ENCODE assay signal across 21 cellular contexts in genomic region chr20:63092660-63093215, GRCh38.
DNase-seq lines count a peak whose midpoint lies in the region; ATAC-seq, FAIRE-seq and TF ChIP-seq lines count a peak whose summit lies in the region.
"Had no signal": no experiment of that assay in that cellular context is flagged by ENCODE, and none has a peak within 500 bp of the region (broad histone marks: within the 10 kb centered on the region; RNA-seq: fewer than 3 reads in every experiment).

No MANE protein-coding gene starts in this region.

- no peak overlapping the region for H3K4me2 ChIP-seq in H1 (ENCODE audit: insufficient read depth in 1 of 2, low read depth in 2 of 2, low read length in 2 of 2)

- no peak overlapping the region for H3K23ac ChIP-seq in H1 (ENCODE audit: insufficient read length)

- 93% methylated on average over 25 of the region's 25 CpGs; no CpG with 5 or more reads in 1 of the 2 experiments for WGBS in H1 (ENCODE audit: extremely low coverage in 1 of 2, insufficient coverage in 1 of 2, insufficient read length in 1 of 2, insufficient replicate concordance in 2 of 2, low coverage in 1 of 2, low lambda C conversion rate in 2 of 2, missing lambda C conversion rate in 1 of 2), 2 experiments

- CTCF ChIA-PET in HEK293 (lab: Yijun Ruan, JAX): no interaction called here
- CTCF ChIA-PET in H1 (lab: Charles Lee; ENCODE audit: partially characterized antibody): interaction anchor here (0.8 kb wide), 1 partner anchor 51 kb away, joined by 3 read pairs; no protein-coding TSS in a partner anchor

- H3K23me2 ChIP-seq in H1 (ENCODE audit: low read depth, low read length): no peaks in the 10 kb centered on the region

- TF ChIP-seq EP300 in H1 (IDR thresholded peaks at IDR 0.05; ENCODE audit: borderline replicate concordance in 1 of 2, low read depth in 2 of 2, low read length in 2 of 2): no peak

- no peaks in the 10 kb centered on the region for H3K4me1 ChIP-seq in HEK293 (ENCODE audit: control insufficient read depth, insufficient read depth, low read length)
- H3K4me1 ChIP-seq in H1 (replicated peaks in 1 of 4; ENCODE audit: control insufficient read depth in 3 of 4, insufficient read depth in 4 of 4, low read length in 3 of 4): no peaks in the 10 kb centered on the region; a peak in 2 of 7 replicates
- H3K4me1 ChIP-seq: upper lobe of right lung had no signal

- H3K18ac ChIP-seq in H1 (ENCODE audit: extremely low read depth, low read length): no peak overlapping the region

- no peaks in the 10 kb centered on the region for H4K20me1 ChIP-seq in H1 (replicated peaks in 1 of 2; ENCODE audit: control insufficient read depth in 1 of 2, insufficient read depth in 2 of 2, low read length in 2 of 2)

- H3K79me2 ChIP-seq in H1 (ENCODE audit: control insufficient read depth in 1 of 2, insufficient read depth in 2 of 2, low read length in 2 of 2): no peaks in the 10 kb centered on the region

- H3K36me3 ChIP-seq in HEK293 (ENCODE audit: control insufficient read depth in 2 of 2, insufficient read depth in 1 of 2, low read length in 2 of 2) (no peaks in the 10 kb centered on the region), H1 (ENCODE audit: control insufficient read depth in 2 of 4, insufficient read depth in 4 of 4, low read length in 3 of 4) (no peaks in the 10 kb centered on the region)
- H3K36me3 ChIP-seq: BLaER1 treated with 17β-estradiol and CSF1 and Interleukin-3, amounts not matched to agents 10 nM and 100 nM; upper lobe of right lung had no signal

- peak overlapping the region; percentile 80; the same call in 1 of the 2 replicates for H2BK12ac ChIP-seq in H1 (ENCODE audit: low read depth, low read length)

- H3K9me3 Mint-ChIP-seq in osteocyte (ENCODE audit: unreplicated experiment): no peaks in the 10 kb centered on the region
- H3K9me3 Mint-ChIP-seq: IgD-negative memory B cell had no signal

- H3K27me3 Mint-ChIP-seq in osteocyte (ENCODE audit: unreplicated experiment): peaks cover 7% of the 10 kb centered on the region

- H2AK5ac ChIP-seq in H1 (ENCODE audit: low read depth, low read length): no peak overlapping the region

- H3K4ac ChIP-seq in H1 (replicated peaks; ENCODE audit: insufficient read length, low read depth, low read length): no peak overlapping the region

- no peak overlapping the region for H4K5ac ChIP-seq in H1 (ENCODE audit: insufficient read length, low read depth, low read length)

- peaks cover 0 to 2% (median 0%) of the 10 kb centered on the region in 4 experiments; a peak in 1 of 7 replicates for H3K27me3 ChIP-seq in H1 (replicated peaks in 1 of 4; ENCODE audit: control insufficient read depth in 3 of 4, extremely low read depth in 1 of 4, insufficient read depth in 3 of 4, low read length in 3 of 4)

- no peak overlapping the region for H2BK20ac ChIP-seq in H1 (ENCODE audit: low read length)

- TF ChIP-seq POLR2A in H1 (IDR thresholded peaks at IDR 0.05; ENCODE audit: control extremely low read depth in 1 of 2, low read depth in 2 of 2, low read length in 2 of 2): no peak

- no peak for TF ChIP-seq CTCF in HEK293 (tag by site-specific recombination; IDR thresholded peaks at IDR 0.05)
- TF ChIP-seq CTCF in H1 (IDR thresholded peaks at IDR 0.05; ENCODE audit: control extremely low read depth in 1 of 3, insufficient read depth in 1 of 3, low read depth in 1 of 3, low read length in 3 of 3): no peak
- TF ChIP-seq CTCF in osteocyte (IDR thresholded peaks at IDR 0.05): no peak

- H2BK5ac ChIP-seq in H1 (ENCODE audit: low read depth, low read length): no peak overlapping the region

- POLR2A ChIA-PET in HEK293 (lab: Yijun Ruan, JAX) (no interaction called here), H1 (lab: Charles Lee; ENCODE audit: partially characterized antibody) (interaction anchor here (1.9 kb wide), 1 partner anchor 9 kb away, joined by 4 read pairs; no protein-coding TSS in a partner anchor)

- no peaks in the 10 kb centered on the region for H3K9me3 ChIP-seq in HEK293 (ENCODE audit: control insufficient read depth, insufficient read depth, low read depth, low read length)
- H3K9me3 ChIP-seq in H1 (ENCODE audit: insufficient read depth in 2 of 2, low read depth in 1 of 2, low read length in 1 of 2): no peaks in the 10 kb centered on the region
- H3K9me3 ChIP-seq: BLaER1 treated with 17β-estradiol and CSF1 and Interleukin-3, amounts not matched to agents 10 nM and 100 nM; upper lobe of right lung had no signal

- peak overlapping the region; percentile 51; the same call in 1 of the 2 replicates for H4K8ac ChIP-seq in H1 (ENCODE audit: extremely low read depth, insufficient read depth, low read length)

- no peak overlapping the region for H2BK120ac ChIP-seq in H1 (replicated peaks; ENCODE audit: low read depth, low read length)

- H3K4me3 ChIP-seq in HEK293 (ENCODE audit: low read depth, low read length) (no peak overlapping the region), H1 (ENCODE audit: extremely low read depth in 1 of 4, insufficient read depth in 2 of 4, low read depth in 3 of 4, low read length in 4 of 4) (no peak overlapping the region)
- H3K4me3 ChIP-seq: BLaER1 treated with 17β-estradiol and CSF1 and Interleukin-3, amounts not matched to agents 10 nM and 100 nM; upper lobe of right lung had no signal

- H2AFZ ChIP-seq in H1 (ENCODE audit: low read length): no peak overlapping the region

- no peak for FAIRE-seq in H1 (lab: Jason Lieb, UNC)
- FAIRE-seq: GM18507, keratinocyte had no signal

- peak; percentile 21 for DNase-seq in activated CD4-positive, CD25-positive, alpha-beta regulatory T cell treated with anti-CD3 and anti-CD28 coated beads, Interleukin-2, amount 50 U/mL, for 72 hours
- no peak for DNase-seq in activated CD4-positive, CD25-positive, alpha-beta regulatory T cell (lab: John Stamatoyannopoulos, UW)
- DNase-seq in H1 (ENCODE audit: low read depth in 1 of 2, low spot score in 2 of 2) (peak in 1 of 2 experiments; percentile 43), osteocyte (ENCODE audit: extremely low spot score, unreplicated experiment) (peak; percentile 75), NCI-H1048 (lab: John Stamatoyannopoulos, UW) (no peak)
- DNase-seq: 8988T; effector CD8-positive, alpha-beta T cell; midbrain; NCI-H2081; NCI-H524 treated with DMSO at 0.1 percent for 48 hours; occipital lobe; PC-3 had no signal

- no peak overlapping the region for H3K14ac ChIP-seq in H1 (ENCODE audit: insufficient read length)

- no peak for ATAC-seq in GM21723 (IDR thresholded peaks at IDR 0.05; ENCODE audit: unreplicated experiment)
- no peak for ATAC-seq in HG02642 (IDR thresholded peaks at IDR 0.05; ENCODE audit: poor library complexity, unreplicated experiment)
- ATAC-seq: PC-3, upper lobe of right lung had no signal

- H2BK15ac ChIP-seq in H1 (ENCODE audit: low read length): no peak overlapping the region; the same call in 1 of the 2 replicates

- no peak for TF ChIP-seq RAD21 in H1 (IDR thresholded peaks at IDR 0.05 in 1 of 2, conservative IDR thresholded peaks at IDR 0.05 in 1 of 2; ENCODE audit: low read depth in 2 of 2, low read length in 2 of 2)

- no peaks in the 10 kb centered on the region for H3K79me1 ChIP-seq in H1 (ENCODE audit: low read depth, low read length)

- H4K91ac ChIP-seq in H1 (replicated peaks; ENCODE audit: insufficient read length, low read length): no peak overlapping the region

- H3K27ac Mint-ChIP-seq in osteocyte (ENCODE audit: unreplicated experiment): no peak overlapping the region
- H3K27ac Mint-ChIP-seq: activated naive CD8-positive, alpha-beta T cell; IgD-negative memory B cell had no signal

- H3K4me1 Mint-ChIP-seq in osteocyte (ENCODE audit: unreplicated experiment): no peaks in the 10 kb centered on the region
- H3K4me1 Mint-ChIP-seq: IgD-negative memory B cell had no signal

- H3K27ac ChIP-seq in HEK293 (ENCODE audit: extremely low read depth, low read depth, low read length): no peak overlapping the region
- H3K27ac ChIP-seq in H1 (ENCODE audit: low read depth, low read length): no peak overlapping the region
- H3K27ac ChIP-seq: BLaER1 treated with 17β-estradiol and CSF1 and Interleukin-3, amounts not matched to agents 10 nM and 100 nM; upper lobe of right lung had no signal

- no peak overlapping the region for H3K56ac ChIP-seq in H1 (replicated peaks; ENCODE audit: insufficient read length, low read depth, low read length)

- H3K9ac ChIP-seq in H1 (replicated peaks in 1 of 4; ENCODE audit: extremely low read depth in 1 of 4, low read depth in 3 of 4, low read length in 3 of 4): no peak overlapping the region
- H3K9ac ChIP-seq: BLaER1 treated with 17β-estradiol and CSF1 and Interleukin-3, amounts not matched to agents 10 nM and 100 nM had no signal

- H3K4me3 Mint-ChIP-seq in osteocyte (ENCODE audit: unreplicated experiment): no peak overlapping the region
- H3K4me3 Mint-ChIP-seq: activated naive CD8-positive, alpha-beta T cell; IgD-negative memory B cell had no signal

- H3K36me3 Mint-ChIP-seq in osteocyte (ENCODE audit: unreplicated experiment): no peaks in the 10 kb centered on the region
- H3K36me3 Mint-ChIP-seq: activated naive CD8-positive, alpha-beta T cell; IgD-negative memory B cell had no signal

TF ChIP-seq in HEK293, 187 proteins besides CTCF, POLR2A, EP300 and RAD21:
- TF ChIP-seq, protein P1, sequence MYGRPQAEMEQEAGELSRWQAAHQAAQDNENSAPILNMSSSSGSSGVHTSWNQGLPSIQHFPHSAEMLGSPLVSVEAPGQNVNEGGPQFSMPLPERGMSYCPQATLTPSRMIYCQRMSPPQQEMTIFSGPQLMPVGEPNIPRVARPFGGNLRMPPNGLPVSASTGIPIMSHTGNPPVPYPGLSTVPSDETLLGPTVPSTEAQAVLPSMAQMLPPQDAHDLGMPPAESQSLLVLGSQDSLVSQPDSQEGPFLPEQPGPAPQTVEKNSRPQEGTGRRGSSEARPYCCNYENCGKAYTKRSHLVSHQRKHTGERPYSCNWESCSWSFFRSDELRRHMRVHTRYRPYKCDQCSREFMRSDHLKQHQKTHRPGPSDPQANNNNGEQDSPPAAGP (tag by site-specific recombination; IDR thresholded peaks at IDR 0.05): peak; percentile 18; the same call in 1 of the 2 replicates
- no peak for TF ChIP-seq ZNF266 (tag by site-specific recombination; IDR thresholded peaks at IDR 0.05; ENCODE audit: low read depth)
TF ChIP-seq in HEK293: peak in this region for 1.

TF ChIP-seq in H1, 55 proteins besides CTCF, POLR2A, EP300 and RAD21:
- no peak for TF ChIP-seq EZH2 (IDR thresholded peaks at IDR 0.05; ENCODE audit: low read depth, low read length, severe bottlenecking)

Comparison
In these comparisons a context has a peak if more than half of its experiments do, and no peak if none do; other contexts are left out.
1. DNase-seq: peak in activated CD4-positive, CD25-positive, alpha-beta regulatory T cell treated with anti-CD3 and anti-CD28 coated beads, Interleukin-2, amount 50 U/mL, for 72 hours (single experiment) and osteocyte (single experiment); none in activated CD4-positive, CD25-positive, alpha-beta regulatory T cell (0 of 4) and NCI-H1048 (single experiment).